In the genomic region with DNA sequence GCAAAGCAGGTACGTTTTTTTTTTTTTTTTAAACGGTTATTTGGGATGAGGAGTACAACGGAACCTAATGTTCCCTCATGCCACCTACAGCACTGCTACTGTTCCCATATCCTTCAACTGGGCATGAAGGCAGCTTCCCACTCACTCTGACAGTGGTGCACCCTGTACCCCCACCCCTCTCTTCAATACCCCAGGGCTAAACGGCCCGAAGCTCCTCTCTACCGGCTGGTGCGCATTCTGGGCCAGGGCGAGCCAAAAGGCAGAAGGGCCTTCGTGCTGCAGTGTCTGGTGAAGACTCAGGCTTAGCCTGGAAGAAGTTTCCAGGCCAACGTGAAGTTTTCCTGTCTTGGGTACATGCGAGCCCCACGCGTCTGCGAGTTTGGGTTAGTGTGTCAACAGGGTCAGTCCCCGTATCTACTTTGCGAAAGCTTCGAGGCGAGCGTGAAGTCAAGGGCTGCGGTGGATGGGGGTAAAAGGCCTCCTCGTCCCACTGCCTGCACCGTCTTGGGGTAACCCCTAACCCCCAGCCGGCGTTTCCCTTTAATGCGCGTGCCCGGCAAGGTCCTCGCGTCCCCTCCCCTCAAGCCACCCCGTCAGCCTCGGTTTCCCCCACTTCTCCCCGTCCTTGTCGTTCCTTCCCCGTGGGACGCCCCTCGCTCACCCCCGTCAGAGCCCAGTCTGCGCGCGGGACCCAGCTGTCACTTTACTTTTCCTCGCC, we compare ENCODE assay signal across 8 cellular contexts.
DNase-seq lines count a peak whose midpoint lies in the region; ATAC-seq and TF ChIP-seq lines count a peak whose summit lies in the region.

No MANE protein-coding gene starts in this region.

- DNase-seq in stimulated activated CD8-positive, alpha-beta memory T cell treated with anti-CD3 and anti-CD28 coated beads, Interleukin-12 subunit alpha, Interleukin-12 subunit beta, amount 100 ng/mL, for 1 hour (ENCODE audit: low read depth): peak; percentile 4
- DNase-seq in stimulated activated CD8-positive, alpha-beta memory T cell treated with anti-CD3 and anti-CD28 coated beads, Interleukin-4, amount 100 ng/mL, for 48 hours: no peak
- DNase-seq in activated CD4-positive, alpha-beta T cell treated with anti-CD3 and anti-CD28 coated beads, Interleukin-2, amount 50 U/mL, for 4 hours: peak; percentile 2 to 41
- DNase-seq in fibroblast of mammary gland (ENCODE audit: low read depth) (peak; percentile 29), GM20000 (ENCODE audit: low spot score) (no peak), DMS153 (lab: John Stamatoyannopoulos, UW) (no peak)

- H3K36me3 ChIP-seq in neuron (ENCODE audit: insufficient read depth, low read length): no peaks in the 10 kb centered on the region

- H3K4me1 ChIP-seq in neuron (ENCODE audit: insufficient read depth, low read length): peaks cover 13% of the 10 kb centered on the region

- peak overlapping the region; percentile 75 for H3K4me3 ChIP-seq in fibroblast of mammary gland (ENCODE audit: control insufficient read depth, low read depth, low read length)
- H3K4me3 ChIP-seq in neuron (ENCODE audit: low read length): peak overlapping the region; percentile 92

- peak; percentile 21 for ATAC-seq in HG03135 (IDR thresholded peaks at IDR 0.05; ENCODE audit: unreplicated experiment)

- H3K27me3 ChIP-seq in neuron (ENCODE audit: insufficient read depth, low read length): peaks cover 5% of the 10 kb centered on the region

- peak overlapping the region; percentile 99 for H2AFZ ChIP-seq in neuron (ENCODE audit: low read depth, low read length)

- no peak for TF ChIP-seq CTCF in fibroblast of mammary gland (conservative IDR thresholded peaks at IDR 0.05; ENCODE audit: control insufficient read depth, insufficient read depth, low read depth, low read length)
- TF ChIP-seq CTCF in GM20000 (IDR thresholded peaks at IDR 0.05; ENCODE audit: extremely low read depth, missing control alignments): no peak

- no peaks in the 10 kb centered on the region for H3K9me3 ChIP-seq in neuron (ENCODE audit: low read length)

Comparison
In these comparisons a context has a peak if more than half of its experiments do, and no peak if none do; other contexts are left out.
1. DNase-seq: peak in stimulated activated CD8-positive, alpha-beta memory T cell treated with anti-CD3 and anti-CD28 coated beads, Interleukin-12 subunit alpha, Interleukin-12 subunit beta, amount 100 ng/mL, for 1 hour (single experiment), activated CD4-positive, alpha-beta T cell treated with anti-CD3 and anti-CD28 coated beads, Interleukin-2, amount 50 U/mL, for 4 hours (2 of 2) and fibroblast of mammary gland (single experiment); none in stimulated activated CD8-positive, alpha-beta memory T cell treated with anti-CD3 and anti-CD28 coated beads, Interleukin-4, amount 100 ng/mL, for 48 hours (single experiment), GM20000 (single experiment) and DMS153 (single experiment).